ENCODE assay signal across 23 cellular contexts in the genomic region with DNA sequence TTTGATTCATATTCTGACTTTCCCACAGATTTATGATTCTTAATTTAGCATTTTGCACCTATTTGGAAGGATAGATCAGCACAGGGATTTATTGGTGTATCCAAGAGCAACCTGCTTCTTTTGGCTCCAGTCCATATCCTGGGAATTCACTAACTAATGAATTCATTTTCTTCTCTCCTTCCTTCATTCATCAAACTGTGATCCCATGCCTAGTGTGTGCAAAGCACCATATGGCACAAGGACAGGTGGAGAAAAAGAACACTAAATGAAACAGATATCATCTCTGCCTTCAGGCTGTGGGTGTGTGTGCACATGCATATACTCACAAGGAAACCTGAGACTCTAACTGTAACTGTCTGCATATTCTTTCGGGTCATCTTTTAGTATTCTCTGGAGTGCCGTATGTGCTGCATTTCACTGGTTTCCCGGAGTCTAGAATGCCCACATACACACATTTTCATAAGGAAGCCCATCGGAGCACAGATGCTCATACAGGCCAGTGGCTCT. TPM values are rescaled to one million over a fixed set of nuclear protein-coding genes. Genes with fewer than 3 reads are reported as not detected.
DNase-seq lines count a peak whose midpoint lies in the region; ATAC-seq and TF ChIP-seq lines count a peak whose summit lies in the region.
"Had no signal": no experiment of that assay in that cellular context is flagged by ENCODE, and none has a peak within 500 bp of the region (broad histone marks: within the 10 kb centered on the region; RNA-seq: fewer than 3 reads in every experiment).

No MANE protein-coding gene starts in this region.

- H3K27ac ChIP-seq in left ventricle myocardium inferior (replicated peaks), result peak overlapping the region; percentile 53
- H3K27ac ChIP-seq in SK-N-SH (ENCODE audit: low read depth in 2 of 2, low read length in 1 of 2), result no peak overlapping the region
- H3K27ac ChIP-seq: Peyer's patch had no signal

- no peaks in the 10 kb centered on the region for H3K9me2 ChIP-seq in SK-N-SH

- no peaks in the 10 kb centered on the region for H3K36me3 Mint-ChIP-seq in activated T-cell treated with anti-CD3 and anti-CD28 coated beads, Interleukin-2, amount 50 U/mL, for 4 hours (ENCODE audit: insufficient read depth)
- H3K36me3 Mint-ChIP-seq: CD4-positive, CD25-positive, alpha-beta regulatory T cell; IgD-negative memory B cell; T-cell had no signal

- TF ChIP-seq CTCF in left ventricle myocardium inferior (IDR thresholded peaks at IDR 0.05; ENCODE audit: borderline replicate concordance), result no peak
- no peak for TF ChIP-seq CTCF in SK-N-SH (IDR thresholded peaks at IDR 0.05)

- no peak overlapping the region for H3K4me3 Mint-ChIP-seq in activated T-cell treated with anti-CD3 and anti-CD28 coated beads, Interleukin-2, amount 50 U/mL, for 4 hours
- H3K4me3 Mint-ChIP-seq: CD4-positive, CD25-positive, alpha-beta regulatory T cell; GM23338; IgD-negative memory B cell; T-cell had no signal

- H2AFZ ChIP-seq in SK-N-SH (ENCODE audit: low read depth), result no peak overlapping the region
- H2AFZ ChIP-seq: GM23338 had no signal

- POLR2A ChIA-PET in SK-N-SH (lab: Yijun Ruan, JAX), result no interaction called here

- H3K9me3 ChIP-seq in left ventricle myocardium inferior (replicated peaks) (no peaks in the 10 kb centered on the region), SK-N-SH (no peaks in the 10 kb centered on the region)
- H3K9me3 ChIP-seq: Peyer's patch had no signal

- no peak overlapping the region for H3K9ac ChIP-seq in SK-N-SH

- no peak for TF ChIP-seq RAD21 in SK-N-SH (IDR thresholded peaks at IDR 0.05; ENCODE audit: low read length)

- DNase-seq in left ventricle myocardium inferior (no peak), left cardiac atrium (no peak), NCI-H524 (lab: John Stamatoyannopoulos, UW) (peak; percentile 42 to 80), cerebellum (ENCODE audit: low spot score) (peak; percentile 24), SK-N-SH (no peak)
- no peak for DNase-seq in activated T-cell treated with anti-CD3 and anti-CD28 coated beads, Interleukin-2, amount 50 U/mL, for 4 hours
- DNase-seq: CD4-positive, CD25-positive, alpha-beta regulatory T cell; DMS79 treated with DMSO at 0.1 percent for 48 hours; HCEC 1CT; MV-4-11; NCI-H1105 treated with DMSO at 0.1 percent for 48 hours; NCI-H1694 treated with DMSO at 0.1 percent for 48 hours; NCI-H2081 treated with DMSO at 0.1 percent for 48 hours; NCI-H226; NCI-H748 treated with DMSO at 0.1 percent for 48 hours; Peyer's patch; T-cell had no signal

- intact Hi-C loops in left ventricle myocardium inferior (cut with micrococcal nuclease) (no loop called here), left cardiac atrium (cut with DNase I) (no loop called here)

- ATAC-seq in left cardiac atrium (no peak), GM19467 (IDR thresholded peaks at IDR 0.05; ENCODE audit: unreplicated experiment) (no peak)
- no peak for ATAC-seq in activated T-cell treated with anti-CD3 and anti-CD28 coated beads, Interleukin-2, amount 50 U/mL, for 4 hours
- ATAC-seq: GM12878, GM23338, T-cell had no signal

- H4K20me1 ChIP-seq in SK-N-SH (ENCODE audit: insufficient read depth), result no peaks in the 10 kb centered on the region

- no peaks in the 10 kb centered on the region for H3K27me3 ChIP-seq in left ventricle myocardium inferior (ENCODE audit: low read depth)
- no peaks in the 10 kb centered on the region; the same call in 1 of the 2 replicates for H3K27me3 ChIP-seq in SK-N-SH (ENCODE audit: insufficient read depth)
- H3K27me3 ChIP-seq: Peyer's patch had no signal

- CTCF ChIA-PET in SK-N-SH (lab: Yijun Ruan, JAX), result no interaction called here

- H3F3A ChIP-seq in SK-N-SH (replicated peaks; ENCODE audit: insufficient read depth), result peaks cover 8% of the 10 kb centered on the region

- no peaks in the 10 kb centered on the region for H3K36me3 ChIP-seq in left ventricle myocardium inferior
- H3K36me3 ChIP-seq in SK-N-SH (replicated peaks in 1 of 2; ENCODE audit: control insufficient read depth in 1 of 2, insufficient read depth in 2 of 2, low read length in 1 of 2), result no peaks in the 10 kb centered on the region
- H3K36me3 ChIP-seq: Peyer's patch had no signal

- no peak overlapping the region for H3K4me2 ChIP-seq in SK-N-SH
- H3K4me2 ChIP-seq: GM23338 had no signal

- H3K4me1 Mint-ChIP-seq in activated T-cell treated with anti-CD3 and anti-CD28 coated beads, Interleukin-2, amount 50 U/mL, for 4 hours (ENCODE audit: low read depth), result no peaks in the 10 kb centered on the region
- H3K4me1 Mint-ChIP-seq: CD4-positive, CD25-positive, alpha-beta regulatory T cell; GM23338; T-cell had no signal

- H3K4me3 ChIP-seq in left ventricle myocardium inferior (no peak overlapping the region), SK-N-SH (ENCODE audit: low read depth in 2 of 2, low read length in 1 of 2) (no peak overlapping the region)
- H3K4me3 ChIP-seq: GM12878, GM23338, Peyer's patch had no signal

- WGBS in SK-N-SH (ENCODE audit: low lambda C conversion rate), result 65% methylated on average over 4 of the region's 4 CpGs

- H3K27me3 Mint-ChIP-seq in activated T-cell treated with anti-CD3 and anti-CD28 coated beads, Interleukin-2, amount 50 U/mL, for 4 hours (ENCODE audit: low read depth), result peaks cover 11% of the 10 kb centered on the region

- peaks cover 33% of the 10 kb centered on the region for H3K4me1 ChIP-seq in left ventricle myocardium inferior
- peaks cover 0 to 6% of the 10 kb centered on the region in 2 experiments; a peak in 1 of 4 replicates for H3K4me1 ChIP-seq in SK-N-SH (ENCODE audit: control insufficient read depth in 1 of 2, insufficient read depth in 2 of 2, low read depth in 1 of 2, low read length in 1 of 2)
- H3K4me1 ChIP-seq: Peyer's patch had no signal

- no peak for TF ChIP-seq EP300 in SK-N-SH (IDR thresholded peaks at IDR 0.05; ENCODE audit: borderline replicate concordance in 1 of 2, low read depth in 1 of 2, low read length in 1 of 2)

- no peaks in the 10 kb centered on the region for H3K79me2 ChIP-seq in SK-N-SH (ENCODE audit: insufficient read depth)

- H3K9me3 Mint-ChIP-seq in activated T-cell treated with anti-CD3 and anti-CD28 coated beads, Interleukin-2, amount 50 U/mL, for 4 hours, result no peaks in the 10 kb centered on the region
- H3K9me3 Mint-ChIP-seq: GM23338, T-cell had no signal

TF ChIP-seq in SK-N-SH, 30 proteins besides CTCF, POLR2A, EP300 and RAD21:
- no peak for TF ChIP-seq RXRA (IDR thresholded peaks at IDR 0.05; ENCODE audit: borderline replicate concordance, low read depth)
- TF ChIP-seq, protein P1, sequence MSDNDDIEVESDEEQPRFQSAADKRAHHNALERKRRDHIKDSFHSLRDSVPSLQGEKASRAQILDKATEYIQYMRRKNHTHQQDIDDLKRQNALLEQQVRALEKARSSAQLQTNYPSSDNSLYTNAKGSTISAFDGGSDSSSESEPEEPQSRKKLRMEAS (IDR thresholded peaks at IDR 0.05; ENCODE audit: low read depth), result no peak
- TF ChIP-seq MXI1 (IDR thresholded peaks at IDR 0.05; ENCODE audit: low read depth, low read length), result no peak
- no peak for TF ChIP-seq MEF2A (IDR thresholded peaks at IDR 0.05; ENCODE audit: borderline replicate concordance, low read depth)
- no peak for TF ChIP-seq EZH2phosphoT487 (IDR thresholded peaks at IDR 0.05; ENCODE audit: borderline replicate concordance, low read depth)
- TF ChIP-seq, protein P2, sequence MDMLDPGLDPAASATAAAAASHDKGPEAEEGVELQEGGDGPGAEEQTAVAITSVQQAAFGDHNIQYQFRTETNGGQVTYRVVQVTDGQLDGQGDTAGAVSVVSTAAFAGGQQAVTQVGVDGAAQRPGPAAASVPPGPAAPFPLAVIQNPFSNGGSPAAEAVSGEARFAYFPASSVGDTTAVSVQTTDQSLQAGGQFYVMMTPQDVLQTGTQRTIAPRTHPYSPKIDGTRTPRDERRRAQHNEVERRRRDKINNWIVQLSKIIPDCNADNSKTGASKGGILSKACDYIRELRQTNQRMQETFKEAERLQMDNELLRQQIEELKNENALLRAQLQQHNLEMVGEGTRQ (IDR thresholded peaks at IDR 0.05; ENCODE audit: borderline replicate concordance, low read depth, low read length), result no peak
- no peak for TF ChIP-seq RCOR1 (IDR thresholded peaks at IDR 0.05; ENCODE audit: low read length)
- TF ChIP-seq POLR2AphosphoS5 (IDR thresholded peaks at IDR 0.05; ENCODE audit: low read depth, low read length), result no peak

RNA-seq across cellular contexts. Expression of a gene that starts 20.2 kb away (rescaled TPM):
- not detected for total RNA-seq in left ventricle myocardium inferior
- total RNA-seq in left cardiac atrium, result not detected
- not detected for total RNA-seq in cerebellum
- not detected in 2 replicates for polyA plus RNA-seq in SK-N-SH (2012; rRNA removed)
- not detected in 2 replicates for polyA plus RNA-seq in SK-N-SH (2012; cell fraction: cytosol; rRNA removed)
- polyA plus RNA-seq in SK-N-SH (2012; cell fraction: nucleus; rRNA removed), result not detected in 2 replicates
- total RNA-seq in activated T-cell treated with anti-CD3 and anti-CD28 coated beads, Interleukin-2, amount 50 U/mL, for 4 hours, result not detected
- total RNA-seq: A673; CD4-positive, CD25-positive, alpha-beta regulatory T cell; GM12878; GM23338; Peyer's patch; T-cell had no signal
- polyA plus RNA-seq: BJ; CD4-positive, CD25-positive, alpha-beta regulatory T cell; GM12878; GM23338; IgD-negative memory B cell had no signal

Comparison
In these comparisons a context has a peak if more than half of its experiments do, and no peak if none do; other contexts are left out.
1. DNase-seq: peak in NCI-H524 (2 of 2) and cerebellum (single experiment); none in left ventricle myocardium inferior (single experiment), left cardiac atrium (single experiment), SK-N-SH (single experiment) and activated T-cell treated with anti-CD3 and anti-CD28 coated beads, Interleukin-2, amount 50 U/mL, for 4 hours (single experiment).